ENCODE assay signal across 28 cellular contexts in the genomic region with DNA sequence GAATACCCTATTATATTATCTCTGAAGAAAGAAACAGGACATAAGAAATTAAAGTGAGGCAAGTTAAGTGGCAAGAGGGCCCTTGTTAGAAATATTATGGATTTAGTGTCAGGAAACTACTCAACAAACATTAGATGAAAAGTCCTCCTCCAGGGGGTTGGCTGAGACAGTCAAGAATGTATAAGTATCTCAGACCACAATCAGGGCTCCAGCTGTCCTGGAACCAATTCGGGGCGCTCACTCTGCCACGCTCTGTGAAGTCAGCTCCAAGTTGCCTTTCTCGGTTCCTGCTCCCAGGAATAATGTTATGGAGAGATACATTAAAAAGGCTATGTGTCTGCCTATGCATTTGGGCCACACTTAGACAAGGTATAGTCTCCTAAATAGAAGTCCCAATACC.
"Had no signal": no experiment of that assay in that cellular context is flagged by ENCODE, and none has a peak within 500 bp of the region (broad histone marks: within the 10 kb centered on the region; RNA-seq: fewer than 3 reads in every experiment).

No MANE protein-coding gene starts in this region.

- H3K36me3 Mint-ChIP-seq: immature natural killer cell, mesothelial cell of epicardium, naive B cell had no signal

- H3K27ac ChIP-seq: colonic mucosa, epithelial cell of prostate, esophagus squamous epithelium, gastrocnemius medialis, hepatocyte, left lung, lower lobe of right lung had no signal

- H3K27me3 ChIP-seq: colonic mucosa, esophagus squamous epithelium, gastrocnemius medialis, hepatocyte, left lung had no signal

- H3K9me3 Mint-ChIP-seq: effector memory CD8-positive, alpha-beta T cell; endodermal cell; immature natural killer cell; mesothelial cell of epicardium; naive B cell had no signal

- H3K27ac Mint-ChIP-seq: dendritic cell treated with granulocyte-macrophage colony-stimulating factor and Interleukin-4, amounts not matched to agents 40 ng/mL and 50 ng/mL, for 4 days; effector memory CD8-positive, alpha-beta T cell; endodermal cell; immature natural killer cell; mesothelial cell of epicardium; naive B cell had no signal

- H3K9me3 ChIP-seq: colonic mucosa, esophagus squamous epithelium, gastrocnemius medialis, left lung, lower lobe of right lung, mucosa of descending colon had no signal

- ATAC-seq: effector memory CD8-positive, alpha-beta T cell; esophagus mucosa; gastrocnemius medialis; left lung; lower lobe of right lung; mucosa of descending colon had no signal

- H3K4me1 ChIP-seq: colonic mucosa, gastrocnemius medialis, left lung, lower lobe of right lung had no signal

- H3K36me3 ChIP-seq: colonic mucosa, esophagus squamous epithelium, gastrocnemius medialis, left lung, lower lobe of right lung had no signal

- H3K4me1 Mint-ChIP-seq: endodermal cell, immature natural killer cell, mesothelial cell of epicardium had no signal

- H3K27me3 Mint-ChIP-seq: dendritic cell treated with granulocyte-macrophage colony-stimulating factor and Interleukin-4, amounts not matched to agents 40 ng/mL and 50 ng/mL, for 4 days had no signal

- DNase-seq: colonic mucosa; cortex of kidney; effector CD8-positive, alpha-beta T cell; effector memory CD8-positive, alpha-beta T cell; endodermal cell; erythroblast; esophagus squamous epithelium; foreskin fibroblast; foreskin melanocyte; gastrocnemius medialis; glutamatergic neuron; head of caudate nucleus; hypothalamus; immature natural killer cell; islet precursor cell; kidney; kidney glomerular epithelial cell; left lung; left ventricle myocardium superior; lower lobe of right lung; mesenchymal stem cell; mucosa of descending colon; naive B cell had no signal

- H3K4me3 Mint-ChIP-seq: dendritic cell treated with granulocyte-macrophage colony-stimulating factor and Interleukin-4, amounts not matched to agents 40 ng/mL and 50 ng/mL, for 4 days; effector memory CD8-positive, alpha-beta T cell; endodermal cell; immature natural killer cell; mesothelial cell of epicardium; naive B cell had no signal

- H3K4me3 ChIP-seq: colonic mucosa, esophagus squamous epithelium, gastrocnemius medialis, hepatocyte, left lung, lower lobe of right lung, mucosa of descending colon had no signal
